ENCODE assay signal across 8 cellular contexts in genomic region chr20:35771689-35772562, GRCh38. TPM values are rescaled to one million over a fixed set of nuclear protein-coding genes. Genes with fewer than 3 reads are reported as not detected.
A peak's percentile ranks its signal among the peaks of the same experiment; 100 is the strongest.
DNase-seq lines count a peak whose midpoint lies in the region; ATAC-seq and TF ChIP-seq lines count a peak whose summit lies in the region.

TSS of gene PHF20 (plus strand) at chr20:35772015. CDS start at chr20:35801523, 29,508 bp downstream.

- H3K4me3 Mint-ChIP-seq in T-cell = peak within 1 kb of the TSS; percentile 84 to 99 (median 85)

- peaks cover 28 to 81% (median 42%) of the 10 kb centered on the region in 4 donors for H3K4me1 ChIP-seq in transverse colon

- peak; percentile 96 for DNase-seq in GM13976 (ENCODE audit: low spot score)
- DNase-seq in NCI-H146 (lab: John Stamatoyannopoulos, UW) = peak; percentile 99
- peak; percentile 98 to 100 (median 100) for DNase-seq in T-cell
- peak; percentile 100 for DNase-seq in cardiac septum (ENCODE audit: low spot score)
- DNase-seq in pons (ENCODE audit: low spot score) = peak; percentile 92
- peak; percentile 100 for DNase-seq in transverse colon

- peaks cover 13% of the 10 kb centered on the region for H3K36me3 Mint-ChIP-seq in T-cell

- POLR2A ChIA-PET in T-cell (lab: Charles Lee) = interaction anchor here (0.5 to 10.6 kb wide), 20 partner anchors 17 to 778 kb away, joined by 3 to 246 read pairs (median 4); partner anchors contain the start of genes RBM39 (in 2 of the 2), SCAND1 (in 1 of the 2) and SPAG4 (in 1 of the 2)

- 3 to 4% (median 4%) methylated on average over 63 to 87 of the region's 87 CpGs for WGBS in adipose tissue, 3 donors
- 7 to 20% methylated on average over 4 to 52 of the region's 87 CpGs for WGBS in transverse colon (ENCODE audit: low coverage in 1 of 2), 2 donors

- ATAC-seq in HG02852 (IDR thresholded peaks at IDR 0.05; ENCODE audit: unreplicated experiment) (peak; percentile 75), T-cell (replicated peaks in 1 of 4) (peak; percentile 84 to 92 (median 90))

- H3K9me3 ChIP-seq in transverse colon = no peaks in the 10 kb centered on the region

- CTCF ChIA-PET in T-cell (lab: Charles Lee) = interaction anchor here (0.5 to 3.2 kb wide), 7 partner anchors 17 to 182 kb away, joined by 3 to 32 read pairs (median 4); partner anchors contain the start of genes RBM39 (in 1 of the 2) and SCAND1 (in 1 of the 2)

- peak within 1 kb of the TSS; percentile 93 to 96 for H3K27ac Mint-ChIP-seq in T-cell

- peaks cover 73 to 87% (median 82%) of the 10 kb centered on the region in 3 donors for H3K4me1 Mint-ChIP-seq in T-cell

- no peak for TF ChIP-seq CTCF in GM13976 (IDR thresholded peaks at IDR 0.05; ENCODE audit: borderline replicate concordance, control extremely low read depth, extremely low read depth, insufficient read depth, missing control alignments)
- peak in 2 of 5 experiments; percentile 3 to 19 for TF ChIP-seq CTCF in transverse colon (IDR thresholded peaks at IDR 0.05)

- intact Hi-C loops in cardiac septum (cut with DNase I) (loop anchor here (10.0 kb wide), 1 partner anchor 183 kb away; the partner anchor contains the start of gene SCAND1), transverse colon (cut with DNase I; ENCODE audit: low total_unique reads) (loop anchor here (5.0 kb wide), 1 partner anchor 70 kb away; no protein-coding TSS in a partner anchor)

- peak; percentile 71 for TF ChIP-seq POLR2A in transverse colon (IDR thresholded peaks at IDR 0.05)

- no peaks in the 10 kb centered on the region for H3K9me3 Mint-ChIP-seq in T-cell

- no peaks in the 10 kb centered on the region for H3K36me3 ChIP-seq in transverse colon

- no peaks in the 10 kb centered on the region for H3K27me3 Mint-ChIP-seq in T-cell

- peak within 1 kb of the TSS; percentile 63 to 83 (median 78) for H3K4me3 ChIP-seq in transverse colon

- in situ Hi-C loops in GM13976 (cut with MboI; ENCODE audit: low sequenced_read_pairs, unreplicated experiment) (no loop called here), transverse colon (cut with MboI; ENCODE audit: low pct_ligation_motif_present in 1 of 4, low pct_unique_long_range_greater_than_20kb in 1 of 4, low sequenced_read_pairs in 3 of 4) (no loop called here)

- peak; percentile 98 for TF ChIP-seq EP300 in transverse colon (IDR thresholded peaks at IDR 0.05; ENCODE audit: low read depth)

- H3K27ac ChIP-seq in adipose tissue (ENCODE audit: low read depth, low read length) = peak within 1 kb of the TSS; percentile 70
- peak within 1 kb of the TSS; percentile 88 to 98 (median 94) for H3K27ac ChIP-seq in transverse colon

- H3K27me3 ChIP-seq in transverse colon = no peaks in the 10 kb centered on the region

RNA-seq across cellular contexts. Expression of gene PHF20, which starts in this region (rescaled TPM):
- total RNA-seq in T-cell = 100 to 1,000 TPM in 2 of 5 donors, 10 to 100 TPM in 3; 67.8 to 174 (median 68.9) TPM
- 10 to 100 TPM in 2 of 3 donors, 1 to 10 TPM in 1; 5.9 to 26.5 (median 16.0) TPM for polyA plus RNA-seq in adipose tissue
- 28.9 TPM for total RNA-seq in cardiac septum
- total RNA-seq in transverse colon = 10 to 100 TPM; 20.6 to 88.6 (median 43.1) TPM

Comparison
In these comparisons a context has a peak if more than half of its experiments do, and no peak if none do; other contexts are left out.
1. Peak in every context shown above with its lines: DNase-seq, ATAC-seq, H3K4me3 ChIP-seq and H3K27ac ChIP-seq.